ENCODE assay signal across 27 cellular contexts in genomic region chr4:94441838-94442237, GRCh38. TPM values are rescaled to one million over a fixed set of nuclear protein-coding genes. Genes with fewer than 3 reads are reported as not detected.
A peak's percentile ranks its signal among the peaks of the same experiment; 100 is the strongest.
DNase-seq lines count a peak whose midpoint lies in the region; ATAC-seq, FAIRE-seq and TF ChIP-seq lines count a peak whose summit lies in the region.
"Had no signal": no experiment of that assay in that cellular context is flagged by ENCODE, and none has a peak within 500 bp of the region (broad histone marks: within the 10 kb centered on the region; RNA-seq: fewer than 3 reads in every experiment).

No MANE protein-coding gene starts in this region.

- TF ChIP-seq POLR2A in K562 (conservative IDR thresholded peaks at IDR 0.05) (no peak), prostate gland (IDR thresholded peaks at IDR 0.05) (no peak)

- no peak overlapping the region for H3K4me3 ChIP-seq in K562
- H3K4me3 ChIP-seq in kidney (ENCODE audit: low read length in 2 of 2) = no peak overlapping the region
- H3K4me3 ChIP-seq in thoracic aorta = peak overlapping the region; percentile 36
- H3K4me3 ChIP-seq in prostate gland = no peak overlapping the region
- H3K4me3 ChIP-seq: GM12878, MG63 had no signal

- TF ChIP-seq EP300 in K562 (IDR thresholded peaks at IDR 0.05; ENCODE audit: low read length) = no peak

- H3K27ac ChIP-seq in K562 (ENCODE audit: extremely low read depth, low read depth, low read length) (no peak overlapping the region), kidney (ENCODE audit: low read depth in 2 of 2, low read length in 2 of 2) (no peak overlapping the region), thoracic aorta (peak overlapping the region in 1 of 2 donors; percentile 74), prostate gland (no peak overlapping the region)
- H3K27ac ChIP-seq: 22Rv1 had no signal

- TF ChIP-seq CTCF in K562 (IDR thresholded peaks at IDR 0.05 in 2 of 3, conservative IDR thresholded peaks at IDR 0.05 in 1 of 3; ENCODE audit: insufficient read depth in 2 of 3, low read depth in 1 of 3, low read length in 3 of 3) (no peak), kidney (IDR thresholded peaks at IDR 0.05; ENCODE audit: borderline replicate concordance, extremely low read depth, insufficient read depth) (no peak), thoracic aorta (IDR thresholded peaks at IDR 0.05) (no peak), prostate gland (IDR thresholded peaks at IDR 0.05) (no peak)

- H2AFZ ChIP-seq in K562 (ENCODE audit: low read depth, low read length) = peak overlapping the region; percentile 78; the same call in 1 of the 2 replicates

- DNase-seq in Right ventricle myocardium superior (no peak), cardiac septum (ENCODE audit: low spot score) (no peak), K562 (ENCODE audit: extremely low read depth in 1 of 4, low spot score in 3 of 4) (no peak), kidney (no peak), thoracic aorta (ENCODE audit: low spot score) (no peak), prostate gland (ENCODE audit: low spot score) (no peak)
- no peak for DNase-seq in stimulated activated CD4-positive, alpha-beta T cell treated with anti-CD3 and anti-CD28 coated beads, Interleukin-4, amount 100 ng/mL, for 4 hours
- DNase-seq: ACHN; BE2C; CD8-positive, alpha-beta memory T cell; DMS79; EL; GDM1; H7; HFFc6; KG1; MG63; NCI-H2029; NCI-H526; NCI-H82; RPMI8226; SHP77 treated with DMSO at 0.1 percent for 48 hours had no signal

- CTCF ChIA-PET in K562 (lab: Yijun Ruan, JAX; ENCODE audit: low intra/inter-chr PET ratio) = no interaction called here

- intact Hi-C loops in Right ventricle myocardium superior (cut with DNase I) (no loop called here), cardiac septum (cut with DNase I) (no loop called here), K562 (cut with micrococcal nuclease) (no loop called here), kidney (cut with DNase I) (no loop called here), prostate gland (cut with DNase I) (no loop called here)

- no TSS peak for BruUV-seq in K562 (replicated peaks; lab: Mats Ljungman, UMichigan)

- H3K4me1 ChIP-seq in K562 (replicated peaks in 1 of 2; ENCODE audit: control insufficient read depth in 2 of 2, insufficient read depth in 2 of 2, low read length in 2 of 2) (no peaks in the 10 kb centered on the region), kidney (ENCODE audit: control insufficient read depth in 1 of 2, insufficient read depth in 1 of 2, low read depth in 1 of 2, low read length in 2 of 2) (no peaks in the 10 kb centered on the region), thoracic aorta (ENCODE audit: control insufficient read depth in 1 of 2, low read depth in 2 of 2) (peaks cover 27 to 41% of the 10 kb centered on the region in 2 donors), prostate gland (replicated peaks) (no peaks in the 10 kb centered on the region)
- H3K4me1 ChIP-seq: BE2C had no signal

- H3K4me2 ChIP-seq in K562 (ENCODE audit: insufficient read depth, low read length) = no peak overlapping the region

- H4K20me1 ChIP-seq in K562 (replicated peaks; ENCODE audit: control insufficient read depth, insufficient read depth, low read length) = no peaks in the 10 kb centered on the region

- H3K27me3 ChIP-seq in K562 (ENCODE audit: control insufficient read depth in 2 of 2, insufficient read depth in 2 of 2, low read length in 2 of 2) = no peaks in the 10 kb centered on the region
- no peaks in the 10 kb centered on the region for H3K27me3 ChIP-seq in thoracic aorta (replicated peaks; ENCODE audit: insufficient read depth)
- H3K27me3 ChIP-seq in prostate gland (replicated peaks; ENCODE audit: insufficient read depth) = no peaks in the 10 kb centered on the region
- H3K27me3 ChIP-seq: BE2C, MG63 had no signal

- ATAC-seq in Right ventricle myocardium superior (ENCODE audit: poor library complexity) (peak; percentile 56), K562 (peak; percentile 25; the same call in 1 of the 3 replicates), thoracic aorta (ENCODE audit: insufficient number of reproducible peaks, low FRiP score, low read depth) (no peak), HG02623 (IDR thresholded peaks at IDR 0.05; ENCODE audit: unreplicated experiment) (no peak)
- ATAC-seq: GM12878 had no signal

- no peak for TF ChIP-seq RAD21 in K562 (CRISPR knock-in tag; conservative IDR thresholded peaks at IDR 0.05 in 1 of 2, IDR thresholded peaks at IDR 0.05 in 1 of 2)

- H3K9ac ChIP-seq in K562 (ENCODE audit: insufficient read depth in 1 of 2, low read depth in 2 of 2, low read length in 2 of 2) = no peak overlapping the region
- no peak overlapping the region for H3K9ac ChIP-seq in kidney (ENCODE audit: low read length in 2 of 2)

- WGBS in K562 (ENCODE audit: insufficient coverage, low coverage, missing lambda C conversion rate) = 48% methylated on average over 3 of the region's 3 CpGs
- WGBS in prostate gland = 86% methylated on average over 3 of the region's 3 CpGs

- H3K36me3 ChIP-seq in K562 (ENCODE audit: control insufficient read depth, insufficient read depth, low read length) (no peaks in the 10 kb centered on the region), kidney (ENCODE audit: control insufficient read depth in 1 of 2, insufficient read depth in 2 of 2, low read length in 2 of 2) (no peaks in the 10 kb centered on the region), thoracic aorta (no peaks in the 10 kb centered on the region), prostate gland (no peaks in the 10 kb centered on the region)
- H3K36me3 ChIP-seq: BE2C, MG63 had no signal

- H3K79me2 ChIP-seq in K562 (ENCODE audit: control insufficient read depth, insufficient read depth, low read length) = no peaks in the 10 kb centered on the region

- no peak for FAIRE-seq in K562 (lab: Jason Lieb, UNC)
- FAIRE-seq in kidney (lab: Jason Lieb, UNC) = peak; percentile 21
- FAIRE-seq: GM12878, GM19239, HTR-8/SVneo had no signal

- POLR2A ChIA-PET in K562 (lab: Yijun Ruan, JAX) = no interaction called here

- H3K9me3 ChIP-seq in K562 (replicated peaks; ENCODE audit: control insufficient read depth, insufficient read depth, low read depth, low read length) (no peaks in the 10 kb centered on the region), kidney (ENCODE audit: control insufficient read depth in 1 of 2, low read length in 2 of 2) (no peaks in the 10 kb centered on the region), thoracic aorta (no peaks in the 10 kb centered on the region), prostate gland (no peaks in the 10 kb centered on the region)
- H3K9me3 ChIP-seq: BE2C, MG63 had no signal

- H3K9me1 ChIP-seq in K562 (ENCODE audit: control insufficient read depth, insufficient read depth, low read length) = no peaks in the 10 kb centered on the region

- in situ Hi-C loops in K562 (cut with MboI) = no loop called here

TF ChIP-seq in K562, 482 proteins besides CTCF, POLR2A, EP300 and RAD21 (continues in another document):
- TF ChIP-seq SMAD3 (CRISPR knock-in tag; conservative IDR thresholded peaks at IDR 0.05) (no peak), GMEB1 (CRISPR knock-in tag; IDR thresholded peaks at IDR 0.05) (no peak)

RNA-seq across cellular contexts. Expression of gene PDLIM5, which starts 9.9 kb away (rescaled TPM):
- total RNA-seq in Right ventricle myocardium superior = 979 TPM
- 1,256 TPM for total RNA-seq in cardiac septum
- total RNA-seq in K562 (2011; cell fraction: chromatin; rRNA removed; ENCODE audit: low replicate concordance) = 262 and 263 TPM in 2 replicates
- 100 and 103 TPM in 2 replicates for total RNA-seq in K562 (2011; cell fraction: nucleolus; rRNA removed)
- 170 and 292 TPM in 2 replicates for total RNA-seq in K562 (2011; cell fraction: nucleoplasm; rRNA removed)
- 36.9 and 48.3 TPM in 2 replicates for total RNA-seq in K562 (2014; rRNA removed)
- 79.8 and 82.1 TPM in 2 replicates for total RNA-seq in K562 (2014; rRNA removed; fragmentation: Illumina TruSeq; extraction: Trizol)
- 58.5 and 62.5 TPM in 2 replicates for total RNA-seq in K562 (2015; rRNA removed; fragmentation: Illumina TruSeq; extraction: Trizol)
- total RNA-seq in K562 (2021) = 89.9 and 97.5 TPM in 2 replicates
- polyA plus RNA-seq in K562 (2011; rRNA removed) = 100 and 126 TPM in 2 replicates
- 84.4 and 144 TPM in 2 replicates for polyA plus RNA-seq in K562 (2011; cell fraction: cytosol; rRNA removed)
- polyA plus RNA-seq in K562 (2011; cell fraction: nucleus; rRNA removed) = 60.0 and 82.0 TPM in 2 replicates
- polyA plus RNA-seq in K562 (2012) = 42.7 and 55.2 TPM in 2 replicates
- polyA plus RNA-seq in K562 (2014; fragmentation: Illumina TruSeq; extraction: Trizol) = 117 and 127 TPM in 2 replicates
- 10 to 100 TPM; 42.2 to 55.8 TPM for polyA plus RNA-seq in K562 (2014; fragmentation: Nextera tagmentation; extraction: Ambion mirVana)
- 39.0 and 47.9 TPM in 2 replicates for polyA plus RNA-seq in K562 (2014; rRNA removed)
- 213 and 326 TPM in 2 replicates for polyA minus RNA-seq in K562 (2011; rRNA and poly(A)+ RNA removed)
- 60.9 and 98.0 TPM in 2 replicates for polyA minus RNA-seq in K562 (2011; cell fraction: cytosol; rRNA and poly(A)+ RNA removed)
- 172 and 173 TPM in 2 replicates for polyA minus RNA-seq in K562 (2011; cell fraction: nucleus; rRNA and poly(A)+ RNA removed)
- 167 TPM for total RNA-seq in kidney
- 24.3 TPM for polyA plus RNA-seq in kidney (ENCODE audit: insufficient read depth, low read depth, low replicate concordance)
- 100 to 1,000 TPM; 275 to 328 TPM for total RNA-seq in thoracic aorta
- 100 to 1,000 TPM; 115 to 228 TPM for total RNA-seq in prostate gland

Comparison
In these comparisons a context has a peak if more than half of its experiments do, and no peak if none do; other contexts are left out.
1. ATAC-seq: peak in Right ventricle myocardium superior (single experiment) and K562 (single experiment); none in thoracic aorta (single experiment) and HG02623 (single experiment).